8 cellular contexts compared by ENCODE assay signal in the genomic region with DNA sequence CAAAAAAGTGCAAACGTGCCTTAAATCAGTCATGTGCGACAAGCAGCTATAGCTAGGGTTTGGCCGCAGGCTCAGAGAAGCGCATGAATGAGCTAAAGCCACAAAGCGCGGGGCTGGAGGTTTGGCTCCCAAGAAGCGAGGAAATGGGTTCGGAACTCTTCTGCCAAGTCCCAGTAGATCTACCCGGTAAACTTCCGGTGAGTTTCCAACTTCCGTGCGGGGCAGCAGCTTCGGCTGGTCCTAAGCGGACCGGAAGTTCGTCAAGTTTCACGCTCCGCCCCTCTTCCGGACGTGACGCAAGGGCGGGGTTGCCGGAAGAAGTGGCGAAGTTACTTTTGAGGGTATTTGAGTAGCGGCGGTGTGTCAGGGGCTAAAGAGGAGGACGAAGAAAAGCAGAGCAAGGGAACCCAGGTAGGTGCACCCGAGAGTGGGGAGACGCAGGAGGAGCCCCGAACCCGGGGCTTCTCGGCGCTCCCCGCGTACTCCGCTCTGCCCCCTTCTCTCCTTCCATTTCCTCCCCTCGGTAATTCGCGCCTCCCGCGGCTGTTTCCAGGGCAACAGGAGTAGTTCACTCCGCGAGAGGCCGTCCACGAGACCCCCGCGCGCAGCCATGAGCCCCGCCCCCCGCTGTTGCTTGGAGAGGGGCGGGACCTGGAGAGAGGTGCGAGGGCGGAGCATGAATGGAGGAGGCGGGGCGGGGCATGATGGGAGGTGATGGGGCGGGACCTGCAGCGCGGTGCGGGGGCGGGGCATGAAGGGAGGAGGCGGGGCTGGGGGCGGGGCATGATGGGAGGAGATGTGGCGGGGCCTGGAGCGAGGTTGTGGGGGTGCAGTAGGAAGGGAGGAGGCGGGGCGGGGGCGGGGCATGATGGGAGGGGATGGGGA. TPM values are rescaled to one million over a fixed set of nuclear protein-coding genes. Genes with fewer than 3 reads are reported as not detected.
DNase-seq lines count a peak whose midpoint lies in the region; ATAC-seq and TF ChIP-seq lines count a peak whose summit lies in the region.

A gene (plus strand): TSS at position 292 of the 885 bp plus-strand sequence. CDS start 1,149 bp downstream, outside the sequence.

- H3K27me3 ChIP-seq in IMR-90 (ENCODE audit: control insufficient read depth, insufficient read depth, low read length) = no peaks in the 10 kb centered on the region
- no peaks in the 10 kb centered on the region for H3K27me3 ChIP-seq in mononuclear cell (ENCODE audit: insufficient read depth, low read length)

- TF ChIP-seq CTCF in Calu3 (IDR thresholded peaks at IDR 0.05; ENCODE audit: unreplicated experiment) = no peak
- TF ChIP-seq CTCF in IMR-90 (conservative IDR thresholded peaks at IDR 0.05; ENCODE audit: low read depth, low read length) = no peak
- no peak for TF ChIP-seq CTCF in epithelial cell of esophagus (IDR thresholded peaks at IDR 0.05; ENCODE audit: insufficient read depth, low read depth, low read length, missing control alignments)

- H3K18ac ChIP-seq in IMR-90 (ENCODE audit: low read depth, low read length) = no peak within 1 kb of the TSS; the same call in none of the 2 replicates

- peak within 1 kb of the TSS; percentile 86 for H4K91ac ChIP-seq in IMR-90 (ENCODE audit: insufficient read depth, low read depth, low read length)

- no peaks in the 10 kb centered on the region for H3K9me3 ChIP-seq in IMR-90 (ENCODE audit: control insufficient read depth, insufficient read depth, low read length)
- no peaks in the 10 kb centered on the region for H3K9me3 ChIP-seq in mononuclear cell (ENCODE audit: low read depth, low read length)

- peak within 1 kb of the TSS; percentile 87; the same call in 1 of the 2 replicates for H3K23ac ChIP-seq in IMR-90 (ENCODE audit: low read depth, low read length)

- intact Hi-C loops in Calu3 (cut with micrococcal nuclease; ENCODE audit: unreplicated experiment) = no loop called here
- intact Hi-C loops in IMR-90 (cut with micrococcal nuclease) = loop anchor here (5.0 kb wide), 1 partner anchor 426 kb away; no protein-coding TSS in a partner anchor

- peak within 1 kb of the TSS; percentile 68 for H2AK9ac ChIP-seq in IMR-90 (replicated peaks; ENCODE audit: low read depth, low read length, poor library complexity)

- in situ Hi-C loops in IMR-90 (cut with MboI; ENCODE audit: low sequenced_read_pairs) = loop anchor here (5.0 kb wide), 1 partner anchor 346 kb away; a partner anchor contains a TSS

- peaks cover 32% of the 10 kb centered on the region for H3K36me3 ChIP-seq in IMR-90 (ENCODE audit: control insufficient read depth, insufficient read depth, low read length)

- H3K9me3 Mint-ChIP-seq in Calu3 (ENCODE audit: low read depth, unreplicated experiment) = no peaks in the 10 kb centered on the region

- H3K36me3 Mint-ChIP-seq in Calu3 (ENCODE audit: insufficient read depth, unreplicated experiment) = peaks cover 46% of the 10 kb centered on the region

- H3K27me3 Mint-ChIP-seq in Calu3 (ENCODE audit: unreplicated experiment) = no peaks in the 10 kb centered on the region

- dilution Hi-C loops in IMR-90 (cut with HindIII; ENCODE audit: low sequenced_read_pairs, unreplicated experiment) = no loop called here

- DNase-seq in Calu3 (peak; percentile 97), IMR-90 (peak; percentile 98), OCI-M1 (lab: John Stamatoyannopoulos, UW) (peak; percentile 99), activated T-cell treated with anti-CD3 and anti-CD28 coated beads for 24 hours (ENCODE audit: low read depth) (peak; percentile 95), epithelial cell of esophagus (ENCODE audit: low read depth) (peak; percentile 98)
- DNase-seq in stimulated activated CD8-positive, alpha-beta memory T cell treated with anti-CD3 and anti-CD28 coated beads, Interleukin-4, amount 100 ng/mL, for 1 hour (ENCODE audit: low read depth in 2 of 2, low spot score in 1 of 2) = peak; percentile 87 to 97

- 0 out of 2 replicates have a peak within 1 kb of the TSS, but pooled peaks have one; percentile 61 for H2AK5ac ChIP-seq in IMR-90 (ENCODE audit: low read depth, low read length)

- peak within 1 kb of the TSS; percentile 77 for H2BK5ac ChIP-seq in IMR-90 (ENCODE audit: low read depth, low read length, poor library complexity, severe bottlenecking)

- no peak within 1 kb of the TSS for H2BK15ac ChIP-seq in IMR-90 (ENCODE audit: low read depth, low read length)

- peak within 1 kb of the TSS; percentile 96 to 99 for H4K8ac ChIP-seq in IMR-90 (ENCODE audit: low read depth in 2 of 2, low read length in 2 of 2)

- WGBS in IMR-90 (ENCODE audit: extremely low coverage in 2 of 2, insufficient read length in 1 of 2), 2 experiments = 1% methylated on average over 19 of the region's 67 CpGs; no CpG with 5 or more reads in 1 of the 2 experiments

- H4K20me1 ChIP-seq in IMR-90 (ENCODE audit: insufficient read depth, low read length) = peaks cover 8% of the 10 kb centered on the region

- peak within 1 kb of the TSS; percentile 64 for H3K27ac ChIP-seq in IMR-90 (ENCODE audit: insufficient read depth, low read length)

- H3K4me1 ChIP-seq in IMR-90 (ENCODE audit: control insufficient read depth, insufficient read depth, low read length) = no peaks in the 10 kb centered on the region
- peaks cover 22% of the 10 kb centered on the region for H3K4me1 ChIP-seq in mononuclear cell (ENCODE audit: insufficient read depth, low read length)

- peak; percentile 63 for ATAC-seq in GM21515 (IDR thresholded peaks at IDR 0.05; ENCODE audit: unreplicated experiment)
- ATAC-seq in IMR-90 (ENCODE audit: low read depth) = peak; percentile 97

- CTCF ChIA-PET in Calu3 (lab: Charles Lee) = interaction anchor here (0.6 kb wide), 1 partner anchor 582 kb away, joined by 5 read pairs; no protein-coding TSS in a partner anchor
- CTCF ChIA-PET in IMR-90 (lab: Yijun Ruan, JAX) = interaction anchor here (0.6 kb wide), 1 partner anchor 220 kb away, joined by 6 read pairs; no protein-coding TSS in a partner anchor

- peaks cover 15% of the 10 kb centered on the region for H3K4me1 Mint-ChIP-seq in Calu3 (ENCODE audit: low read depth, unreplicated experiment)

- peaks cover 0 to 30% of the 10 kb centered on the region in 2 experiments for H3K79me1 ChIP-seq in IMR-90 (ENCODE audit: low read depth in 1 of 2, low read length in 2 of 2)

- H2AFZ ChIP-seq in IMR-90 (replicated peaks; ENCODE audit: low read length, poor library complexity) = peak within 1 kb of the TSS; percentile 97

- H4K5ac ChIP-seq in IMR-90 (ENCODE audit: low read depth, low read length) = peak within 1 kb of the TSS; percentile 95

- H3K9me1 ChIP-seq in IMR-90 (ENCODE audit: insufficient read depth, low read length) = no peaks in the 10 kb centered on the region

- H3K27ac Mint-ChIP-seq in Calu3 (ENCODE audit: unreplicated experiment) = peak within 1 kb of the TSS; percentile 99

- peak; percentile 93 for TF ChIP-seq POLR2A in IMR-90 (IDR thresholded peaks at IDR 0.05; ENCODE audit: low read depth, low read length)

- no peak within 1 kb of the TSS for H2BK20ac ChIP-seq in IMR-90 (ENCODE audit: low read depth, low read length)

- POLR2A ChIA-PET in IMR-90 (lab: Charles Lee; ENCODE audit: unreplicated experiment) = interaction anchor here (1.0 kb wide), 1 partner anchor 429 kb away, joined by 3 read pairs; no protein-coding TSS in a partner anchor

- peak within 1 kb of the TSS; percentile 53; the same call in 1 of the 2 replicates for H3K56ac ChIP-seq in IMR-90 (ENCODE audit: extremely low read depth, insufficient read depth, low read length)

- BruUV-seq in Calu3 (replicated peaks; lab: Mats Ljungman, UMichigan) (TSS peak; percentile 87), IMR-90 (replicated peaks; lab: Mats Ljungman, UMichigan) (no TSS peak)

- peak within 1 kb of the TSS; percentile 74 for H3K14ac ChIP-seq in IMR-90 (replicated peaks; ENCODE audit: low read depth, low read length)

- H3K4me2 ChIP-seq in IMR-90 (ENCODE audit: low read depth, low read length) = peak within 1 kb of the TSS; percentile 92

- H3K4me3 ChIP-seq in IMR-90 (ENCODE audit: insufficient read depth, low read depth, low read length) = peak within 1 kb of the TSS; percentile 52
- peak within 1 kb of the TSS; percentile 95 for H3K4me3 ChIP-seq in epithelial cell of esophagus (ENCODE audit: low read length)
- peak within 1 kb of the TSS; percentile 88 for H3K4me3 ChIP-seq in mononuclear cell (ENCODE audit: low read length)

- peak within 1 kb of the TSS; percentile 76 for H3K9ac ChIP-seq in IMR-90 (ENCODE audit: low read depth, low read length)

- H3K4me3 Mint-ChIP-seq in Calu3 (ENCODE audit: low read depth, unreplicated experiment) = peak within 1 kb of the TSS; percentile 93

- H3K4ac ChIP-seq in IMR-90 (ENCODE audit: low read depth, low read length) = peak within 1 kb of the TSS; percentile 78

- no peak within 1 kb of the TSS for H2BK120ac ChIP-seq in IMR-90 (ENCODE audit: low read depth, low read length)

- no peak for TF ChIP-seq RAD21 in IMR-90 (IDR thresholded peaks at IDR 0.05; ENCODE audit: low read length)

TF ChIP-seq in IMR-90, 13 proteins besides CTCF, POLR2A, EP300 and RAD21:
- TF ChIP-seq CEBPB (IDR thresholded peaks at IDR 0.05; ENCODE audit: low read depth, low read length) (peak; percentile 82), MAZ (IDR thresholded peaks at IDR 0.05; ENCODE audit: borderline replicate concordance, low read depth, low read length) (peak; percentile 58), RFX5 (IDR thresholded peaks at IDR 0.05; ENCODE audit: low read depth, low read length) (no peak), BHLHE40 (IDR thresholded peaks at IDR 0.05; ENCODE audit: low read depth, low read length) (peak; percentile 5; the same call in 1 of the 2 replicates), NFE2L2 (IDR thresholded peaks at IDR 0.05; ENCODE audit: low read depth, low read length) (no peak), MXI1 (IDR thresholded peaks at IDR 0.05; ENCODE audit: borderline replicate concordance, low read depth, low read length) (peak; percentile 51; the same call in 1 of the 2 replicates), CHD1 (IDR thresholded peaks at IDR 0.05; ENCODE audit: low read depth, low read length) (peak; percentile 94), SMC3 (IDR thresholded peaks at IDR 0.05; ENCODE audit: low read depth, low read length) (no peak)
- TF ChIP-seq, protein P1, sequence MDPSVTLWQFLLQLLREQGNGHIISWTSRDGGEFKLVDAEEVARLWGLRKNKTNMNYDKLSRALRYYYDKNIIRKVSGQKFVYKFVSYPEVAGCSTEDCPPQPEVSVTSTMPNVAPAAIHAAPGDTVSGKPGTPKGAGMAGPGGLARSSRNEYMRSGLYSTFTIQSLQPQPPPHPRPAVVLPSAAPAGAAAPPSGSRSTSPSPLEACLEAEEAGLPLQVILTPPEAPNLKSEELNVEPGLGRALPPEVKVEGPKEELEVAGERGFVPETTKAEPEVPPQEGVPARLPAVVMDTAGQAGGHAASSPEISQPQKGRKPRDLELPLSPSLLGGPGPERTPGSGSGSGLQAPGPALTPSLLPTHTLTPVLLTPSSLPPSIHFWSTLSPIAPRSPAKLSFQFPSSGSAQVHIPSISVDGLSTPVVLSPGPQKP (IDR thresholded peaks at IDR 0.05; ENCODE audit: borderline replicate concordance, low read depth, low read length) = peak; percentile 90; the same call in 1 of the 2 replicates

RNA-seq across cellular contexts. Expression of the gene that starts here (rescaled TPM):
- 72.7 and 77.5 TPM in 2 replicates for total RNA-seq in Calu3 (2022)
- 34.7 and 37.8 TPM in 2 replicates for total RNA-seq in IMR-90 (2012; rRNA removed)
- polyA plus RNA-seq in IMR-90 (2012; rRNA removed) = 48.4 and 51.5 TPM in 2 replicates
- 26.9 and 67.7 TPM in 2 replicates for polyA plus RNA-seq in IMR-90 (2012; cell fraction: cytosol; rRNA removed)
- 79.8 and 151 TPM in 2 replicates for polyA plus RNA-seq in IMR-90 (2012; cell fraction: nucleus; rRNA removed; ENCODE audit: low replicate concordance)
- total RNA-seq in mononuclear cell = 125 TPM

Comparison
In these comparisons a context has a peak if more than half of its experiments do, and no peak if none do; other contexts are left out.
1. Peak in every context shown above with its lines: DNase-seq, ATAC-seq, H3K4me3 ChIP-seq and H3K27ac ChIP-seq.